In the genomic region with DNA sequence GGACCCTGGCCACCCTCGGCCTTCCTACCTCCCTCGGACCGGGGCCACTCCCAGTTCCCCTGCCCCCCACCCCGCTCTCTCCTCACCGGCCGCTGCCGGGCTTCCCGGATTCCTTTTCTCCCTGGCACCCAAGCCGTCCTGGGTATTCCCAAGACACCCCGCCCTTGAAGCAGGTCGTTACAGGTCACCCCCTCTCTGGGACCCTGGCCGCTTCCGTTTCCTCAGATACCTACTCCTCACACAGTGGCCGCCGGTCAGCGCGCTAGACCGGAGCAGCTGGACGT, we compare ENCODE assay signal across 8 cellular contexts. TPM values are rescaled to one million over a fixed set of nuclear protein-coding genes. Genes with fewer than 3 reads are reported as not detected.
DNase-seq lines count a peak whose midpoint lies in the region; ATAC-seq and TF ChIP-seq lines count a peak whose summit lies in the region.

No MANE protein-coding gene starts in this region.

- no peak for ATAC-seq in activated T-cell treated with anti-CD3 and anti-CD28 coated beads, Interleukin-2, amount 50 U/mL, for 72 hours (replicated peaks in 1 of 2)
- ATAC-seq in naive B cell (ENCODE audit: low read depth in 2 of 2) (no peak), GM21619 (IDR thresholded peaks at IDR 0.05; ENCODE audit: unreplicated experiment) (no peak)

- peaks cover 6 to 8% of the 10 kb centered on the region in 2 donors for H3K36me3 Mint-ChIP-seq in activated T-cell treated with anti-CD3 and anti-CD28 coated beads, Interleukin-2, amount 50 U/mL, for 72 hours (ENCODE audit: insufficient read depth in 2 of 2)
- peaks cover 0 to 8% of the 10 kb centered on the region in 2 donors for H3K36me3 Mint-ChIP-seq in naive B cell

- POLR2A ChIA-PET in OCI-LY7 (lab: Charles Lee): interaction anchor here (0.8 to 5.4 kb wide), 4 partner anchors 9 to 69 kb away, joined by 4 to 40 read pairs (median 6); no protein-coding TSS in a partner anchor

- H2AFZ ChIP-seq in OCI-LY7 (ENCODE audit: low read length): peak overlapping the region; percentile 27; the same call in 1 of the 2 replicates

- H3K27me3 ChIP-seq in ectodermal cell (ENCODE audit: control insufficient read depth, insufficient read depth, low read length, poor library complexity, severe bottlenecking): no peaks in the 10 kb centered on the region

- H3K4me1 Mint-ChIP-seq in activated T-cell treated with anti-CD3 and anti-CD28 coated beads, Interleukin-2, amount 50 U/mL, for 72 hours (ENCODE audit: low read depth): peaks cover 58% of the 10 kb centered on the region
- H3K4me1 Mint-ChIP-seq in naive B cell: peaks cover 46 to 62% (median 58%) of the 10 kb centered on the region in 3 donors

- H3K36me3 ChIP-seq in OCI-LY7 (ENCODE audit: insufficient read depth, low read length) (no peaks in the 10 kb centered on the region), ectodermal cell (ENCODE audit: control insufficient read depth, insufficient read depth, low read length) (no peaks in the 10 kb centered on the region)

- H3K27ac ChIP-seq in OCI-LY7 (ENCODE audit: low read depth, low read length, poor library complexity, severe bottlenecking) (peak overlapping the region; percentile 53), ectodermal cell (ENCODE audit: insufficient read depth, low read depth, low read length, poor library complexity, severe bottlenecking) (peak overlapping the region; percentile 61)

- intact Hi-C loops in OCI-LY7 (cut with micrococcal nuclease; ENCODE audit: unreplicated experiment): loop anchor here (2.0 to 5.0 kb wide), 2 partner anchors 43 to 401 kb away; partner anchors contain the start of gene RBM25

- H3K9me3 ChIP-seq in OCI-LY7 (ENCODE audit: low read length) (no peaks in the 10 kb centered on the region), ectodermal cell (ENCODE audit: control insufficient read depth, low read length) (no peaks in the 10 kb centered on the region)

- BruUV-seq in OCI-LY7 (replicated peaks; lab: Mats Ljungman, UMichigan): no TSS peak

- peak overlapping the region; percentile 85 for H3K27ac Mint-ChIP-seq in activated T-cell treated with anti-CD3 and anti-CD28 coated beads, Interleukin-2, amount 50 U/mL, for 72 hours
- H3K27ac Mint-ChIP-seq in naive B cell: peak overlapping the region; percentile 84 to 100 (median 98)

- H3K4me3 ChIP-seq in OCI-LY7 (ENCODE audit: low read depth, low read length, poor library complexity, severe bottlenecking): peak overlapping the region; percentile 88
- peak overlapping the region; percentile 98 for H3K4me3 ChIP-seq in ectodermal cell (ENCODE audit: insufficient read depth, low read depth, low read length)

- DNase-seq in activated T-cell treated with anti-CD3 and anti-CD28 coated beads, Interleukin-2, amount 50 U/mL, for 72 hours: peak in 1 of 2 donors; percentile 16
- no peak for DNase-seq in activated T-cell treated with anti-CD3 and anti-CD28 coated beads for 4 hours
- DNase-seq in OCI-LY7 (ENCODE audit: low spot score): no peak
- DNase-seq in naive B cell: no peak
- no peak for DNase-seq in retina
- no peak for DNase-seq in amniotic stem cell (lab: John Stamatoyannopoulos, UW)

- H3K27me3 Mint-ChIP-seq in activated T-cell treated with anti-CD3 and anti-CD28 coated beads, Interleukin-2, amount 50 U/mL, for 72 hours (ENCODE audit: low read depth): no peaks in the 10 kb centered on the region
- H3K27me3 Mint-ChIP-seq in naive B cell: no peaks in the 10 kb centered on the region

- 0% methylated on average over 19 of the region's 19 CpGs for WGBS in ectodermal cell, 2 experiments

- H4K20me1 ChIP-seq in OCI-LY7 (ENCODE audit: insufficient read depth, low read length): no peaks in the 10 kb centered on the region; the same call in 1 of the 2 replicates

- CTCF ChIA-PET in OCI-LY7 (lab: Charles Lee; ENCODE audit: unreplicated experiment): interaction anchor here (1.3 kb wide), 1 partner anchor 10 kb away, joined by 4 read pairs; no protein-coding TSS in a partner anchor

- H3K4me2 ChIP-seq in OCI-LY7 (ENCODE audit: low read length): peak overlapping the region; percentile 89

- no peaks in the 10 kb centered on the region for H3K9me3 Mint-ChIP-seq in activated T-cell treated with anti-CD3 and anti-CD28 coated beads, Interleukin-2, amount 50 U/mL, for 72 hours
- H3K9me3 Mint-ChIP-seq in naive B cell: no peaks in the 10 kb centered on the region

- TF ChIP-seq CTCF in OCI-LY7 (conservative IDR thresholded peaks at IDR 0.05; ENCODE audit: low read length): no peak

- peaks cover 75% of the 10 kb centered on the region for H3K4me1 ChIP-seq in OCI-LY7 (ENCODE audit: insufficient read depth, low read length, poor library complexity, severe bottlenecking)
- H3K4me1 ChIP-seq in ectodermal cell (ENCODE audit: control insufficient read depth, insufficient read depth, low read length): peaks cover 14% of the 10 kb centered on the region

- H3K9me2 ChIP-seq in OCI-LY7 (ENCODE audit: insufficient read depth, low read length): no peaks in the 10 kb centered on the region

- peak overlapping the region; percentile 82 to 96 for H3K4me3 Mint-ChIP-seq in activated T-cell treated with anti-CD3 and anti-CD28 coated beads, Interleukin-2, amount 50 U/mL, for 72 hours
- peak overlapping the region; percentile 91 to 100 (median 97) for H3K4me3 Mint-ChIP-seq in naive B cell

- peaks cover 50% of the 10 kb centered on the region for H3K79me2 ChIP-seq in OCI-LY7 (ENCODE audit: insufficient read depth, low read depth, low read length)

RNA-seq across cellular contexts. Expression of gene NUMB, which starts 0.5 kb away (rescaled TPM):
- total RNA-seq in activated T-cell treated with anti-CD3 and anti-CD28 coated beads, Interleukin-2, amount 50 U/mL, for 72 hours: 10 to 100 TPM; 63.4 to 66.3 TPM
- total RNA-seq in OCI-LY7 (2014; rRNA removed; shearing (Covaris generic)): 17.1 and 18.6 TPM in 2 replicates
- total RNA-seq in OCI-LY7 (2022): 81.1 and 87.8 TPM in 2 replicates
- polyA plus RNA-seq in ectodermal cell (2013, experiment 1 of 4): 55.1 TPM
- polyA plus RNA-seq in ectodermal cell (2013, experiment 2 of 4): 48.1 TPM
- polyA plus RNA-seq in ectodermal cell (2013, experiment 3 of 4): 37.0 TPM
- polyA plus RNA-seq in ectodermal cell (2013, experiment 4 of 4): 46.4 TPM
- 10 to 100 TPM; 52.0 to 87.2 (median 65.7) TPM for polyA plus RNA-seq in naive B cell (ENCODE audit: low read depth in 6 of 6)

RNA-seq across cellular contexts. Expression of gene RIOX1, which starts 32.9 kb away (rescaled TPM):
- total RNA-seq in activated T-cell treated with anti-CD3 and anti-CD28 coated beads, Interleukin-2, amount 50 U/mL, for 72 hours: 10 to 100 TPM; 12.1 to 13.3 TPM
- 33.5 and 36.4 TPM in 2 replicates for total RNA-seq in OCI-LY7 (2014; rRNA removed; shearing (Covaris generic))
- 21.0 and 21.7 TPM in 2 replicates for total RNA-seq in OCI-LY7 (2022)
- polyA plus RNA-seq in ectodermal cell (2013, experiment 1 of 4): 18.7 TPM
- polyA plus RNA-seq in ectodermal cell (2013, experiment 2 of 4): 18.3 TPM
- 17.0 TPM for polyA plus RNA-seq in ectodermal cell (2013, experiment 3 of 4)
- 17.6 TPM for polyA plus RNA-seq in ectodermal cell (2013, experiment 4 of 4)
- 10 to 100 TPM; 13.2 to 23.8 (median 20.1) TPM for polyA plus RNA-seq in naive B cell (ENCODE audit: low read depth in 6 of 6)
